Comparison of ENCODE assay signal across 8 cellular contexts in genomic region chr12:66169221-66170170, GRCh38. TPM values are rescaled to one million over a fixed set of nuclear protein-coding genes. Genes with fewer than 3 reads are reported as not detected.
DNase-seq lines count a peak whose midpoint lies in the region; ATAC-seq, FAIRE-seq and TF ChIP-seq lines count a peak whose summit lies in the region.

TMBIM4 (minus strand) TSS chr12:66169996; CDS start chr12:66169951, 45 bp downstream.

- H3K27me3 ChIP-seq in heart right ventricle: no peaks in the 10 kb centered on the region
- no peaks in the 10 kb centered on the region for H3K27me3 ChIP-seq in upper lobe of right lung

- FAIRE-seq in GM12892 (lab: Jason Lieb, UNC): peak; percentile 93

- TF ChIP-seq CTCF in heart right ventricle (IDR thresholded peaks at IDR 0.05) (peak; percentile 53 to 85 (median 62)), upper lobe of right lung (IDR thresholded peaks at IDR 0.05) (peak; percentile 60)

- peaks cover 3 to 47% (median 22%) of the 10 kb centered on the region in 9 donors for H3K4me1 ChIP-seq in heart right ventricle
- H3K4me1 ChIP-seq in upper lobe of right lung: peaks cover 17% of the 10 kb centered on the region

- peaks cover 54 to 60% (median 54%) of the 10 kb centered on the region in 3 donors for H3K4me1 Mint-ChIP-seq in T-cell

- intact Hi-C loops in heart right ventricle (cut with DNase I) (loop anchor here in 6 of 10 donors (1.0 to 10.0 kb wide), 10 partner anchors 19 to 525 kb away; partner anchors contain the start of genes HELB (in 2 of the 6), IRAK3 (in 2 of the 6) and LLPH (in 1 of the 6)), posterior vena cava (cut with DNase I) (no loop called here), upper lobe of right lung (cut with DNase I) (no loop called here)

- WGBS in adipose tissue, 3 donors: 0 to 1% (median 0%) methylated on average over 66 to 67 of the region's 67 CpGs
- 0% methylated on average over 67 of the region's 67 CpGs for WGBS in heart right ventricle, 2 donors

- peak; percentile 62 for DNase-seq in GM12892 (ENCODE audit: insufficient read length)
- peak; percentile 72 for DNase-seq in NCI-H1436 treated with DMSO at 0.1 percent for 48 hours (lab: John Stamatoyannopoulos, UW)
- peak; percentile 60 to 88 (median 79) for DNase-seq in T-cell
- DNase-seq in heart right ventricle: peak; percentile 89 to 91
- DNase-seq in posterior vena cava (ENCODE audit: low spot score): peak; percentile 97
- DNase-seq in upper lobe of right lung: peak; percentile 95

- H3K36me3 ChIP-seq in heart right ventricle (peaks cover 0 to 11% (median 0%) of the 10 kb centered on the region in 9 donors), upper lobe of right lung (no peaks in the 10 kb centered on the region)

- no peaks in the 10 kb centered on the region for H3K27me3 Mint-ChIP-seq in T-cell

- CTCF ChIA-PET in T-cell (lab: Charles Lee): interaction anchor here (0.6 to 2.7 kb wide), 10 partner anchors 10 to 1380 kb away, joined by 3 to 22 read pairs (median 3); partner anchors contain the start of genes HELB (in 1 of the 2) and LLPH (in 1 of the 2)

- H3K4me3 ChIP-seq in heart right ventricle (peak within 1 kb of the TSS; percentile 51 to 90 (median 78)), upper lobe of right lung (peak within 1 kb of the TSS; percentile 86)

- ATAC-seq in HG02852 (IDR thresholded peaks at IDR 0.05; ENCODE audit: unreplicated experiment) (peak; percentile 83), T-cell (replicated peaks in 1 of 4) (peak; percentile 80 to 82 (median 80)), heart right ventricle (peak; percentile 95 to 99 (median 98)), upper lobe of right lung (peak; percentile 97)

- H3K36me3 Mint-ChIP-seq in T-cell: peaks cover 32% of the 10 kb centered on the region

- H3K9me3 ChIP-seq in heart right ventricle: peaks cover 0 to 12% (median 0%) of the 10 kb centered on the region in 11 donors
- H3K9me3 ChIP-seq in upper lobe of right lung: no peaks in the 10 kb centered on the region

- peak within 1 kb of the TSS; percentile 90 to 96 (median 90) for H3K4me3 Mint-ChIP-seq in T-cell

- H3K27ac Mint-ChIP-seq in T-cell: peak within 1 kb of the TSS; percentile 98

- H3K27ac ChIP-seq in adipose tissue (ENCODE audit: low read depth, low read length) (peak within 1 kb of the TSS; percentile 100), heart right ventricle (peak within 1 kb of the TSS; percentile 91 to 100 (median 98)), upper lobe of right lung (peak within 1 kb of the TSS; percentile 100)

- H3K9me3 Mint-ChIP-seq in T-cell: peaks cover 0 to 11% (median 2%) of the 10 kb centered on the region in 3 donors

- POLR2A ChIA-PET in T-cell (lab: Charles Lee): interaction anchor here (0.6 to 2.0 kb wide), 19 partner anchors 11 to 1568 kb away, joined by 3 to 40 read pairs (median 5); partner anchors contain the start of genes LLPH (in 2 of the 2) and HELB (in 1 of the 2)

- TF ChIP-seq POLR2A in GM12892 (IDR thresholded peaks at IDR 0.05; ENCODE audit: low read depth, low read length): peak; percentile 92

RNA-seq across cellular contexts. Expression of gene TMBIM4, which starts in this region (rescaled TPM):
- polyA plus RNA-seq in GM12892 (2012; ENCODE audit: missing spikeins): 63.7 TPM
- 10 to 100 TPM; 44.7 to 90.0 (median 76.7) TPM for total RNA-seq in T-cell
- 100 to 1,000 TPM; 123 to 163 (median 126) TPM for polyA plus RNA-seq in adipose tissue
- total RNA-seq in heart right ventricle: 10 to 100 TPM; 54.8 to 79.3 (median 66.0) TPM
- polyA plus RNA-seq in heart right ventricle: 100 to 1,000 TPM in 1 of 2 donors, 10 to 100 TPM in 1; 96.2 to 126 TPM
- total RNA-seq in posterior vena cava: 100 to 1,000 TPM; 127 to 131 TPM
- 154 TPM for total RNA-seq in upper lobe of right lung

Comparison
In these comparisons a context has a peak if more than half of its experiments do, and no peak if none do; other contexts are left out.
1. Peak in every context shown above with its lines: DNase-seq, ATAC-seq, H3K4me3 ChIP-seq and H3K27ac ChIP-seq.
2. intact Hi-C loops: an anchor here in heart right ventricle (1.0 to 10.0 kb wide); none called in posterior vena cava and upper lobe of right lung.